Comparison of ENCODE assay signal across 26 cellular contexts in the genomic region with DNA sequence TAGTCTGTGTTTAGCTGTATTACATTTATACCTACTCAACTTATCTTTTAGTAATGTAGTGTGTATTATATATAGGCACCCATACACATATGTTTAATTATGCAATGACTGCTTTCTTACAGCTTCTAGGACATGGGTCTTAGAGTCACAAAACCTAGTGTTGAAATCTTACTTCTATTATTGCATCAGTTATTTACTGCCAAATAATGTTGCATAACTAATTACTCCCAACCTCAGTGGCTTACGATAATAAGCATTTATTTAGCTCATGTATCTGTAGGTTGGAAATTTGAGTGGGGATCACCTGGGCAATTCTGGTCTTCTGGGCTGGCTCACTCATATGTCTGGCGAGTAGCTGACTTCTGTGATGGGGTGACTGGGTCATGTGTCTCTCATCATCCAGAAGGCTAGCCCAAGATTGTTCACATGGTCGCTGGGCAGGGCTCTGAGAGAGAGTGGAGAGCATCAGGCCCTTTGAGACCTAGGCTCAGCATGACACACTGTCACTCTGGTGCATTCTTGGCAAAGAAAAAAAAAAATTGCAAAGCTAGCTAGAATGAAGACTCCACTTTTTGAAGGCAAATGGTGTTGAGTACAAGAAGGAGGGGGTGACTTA.
"Had no signal": no experiment of that assay in that cellular context is flagged by ENCODE, and none has a peak within 500 bp of the region (broad histone marks: within the 10 kb centered on the region; RNA-seq: fewer than 3 reads in every experiment).

No MANE protein-coding gene starts in this region.

- H3K9me3 Mint-ChIP-seq: activated naive CD4-positive, alpha-beta T cell treated with anti-CD3 and anti-CD28 coated beads for 36 hours; activated T-helper 17 cell treated with anti-CD3 and anti-CD28 coated beads, Interleukin-2, amount 50 U/mL, for 72 hours; brain had no signal

- H3K4me3 Mint-ChIP-seq: activated CD8-positive, alpha-beta T cell treated with anti-CD3 and anti-CD28 coated beads, Interleukin-2, amount 10 ng/mL, durations not matched to agents 7 days and 5 days; activated naive CD4-positive, alpha-beta T cell treated with anti-CD3 and anti-CD28 coated beads for 36 hours; activated naive CD8-positive, alpha-beta T cell; activated T-helper 17 cell treated with anti-CD3 and anti-CD28 coated beads, Interleukin-2, amount 50 U/mL, for 72 hours; brain had no signal

- H3K27ac Mint-ChIP-seq: activated CD8-positive, alpha-beta T cell treated with anti-CD3 and anti-CD28 coated beads, Interleukin-2, amount 10 ng/mL, durations not matched to agents 7 days and 5 days; activated naive CD4-positive, alpha-beta T cell treated with anti-CD3 and anti-CD28 coated beads for 36 hours; activated naive CD8-positive, alpha-beta T cell; activated T-helper 17 cell treated with anti-CD3 and anti-CD28 coated beads, Interleukin-2, amount 50 U/mL, for 72 hours had no signal

- H3K36me3 Mint-ChIP-seq: brain had no signal

- H3K4me1 Mint-ChIP-seq: activated T-helper 17 cell treated with anti-CD3 and anti-CD28 coated beads, Interleukin-2, amount 50 U/mL, for 72 hours had no signal

- H3K27me3 Mint-ChIP-seq: activated T-helper 17 cell treated with anti-CD3 and anti-CD28 coated beads, Interleukin-2, amount 50 U/mL, for 72 hours; brain had no signal

- DNase-seq: activated CD4-positive, alpha-beta T cell treated with anti-CD3 and anti-CD28 coated beads for 48 hours; activated CD4-positive, alpha-beta T cell treated with anti-CD3 and anti-CD28 coated beads, Interleukin-2, amount 50 U/mL, for 4 hours; activated CD4-positive, CD25-positive, alpha-beta regulatory T cell treated with anti-CD3 and anti-CD28 coated beads, Interleukin-2, amount 50 U/mL, for 72 hours; activated CD8-positive, alpha-beta T cell treated with anti-CD3 and anti-CD28 coated beads, Interleukin-2, amount 10 ng/mL, durations not matched to agents 7 days and 5 days; activated gamma-delta T cell; activated naive CD4-positive, alpha-beta T cell treated with anti-CD3 and anti-CD28 coated beads for 36 hours; activated T-cell treated with anti-CD3 and anti-CD28 coated beads for 4 hours; activated T-cell treated with anti-CD3 and anti-CD28 coated beads, Interleukin-2, amount 50 U/mL, for 48 hours; amygdala; Karpas-422; NCI-H1105 treated with DMSO at 0.1 percent for 48 hours; NCI-H1436 treated with DMSO at 0.1 percent for 48 hours; NCI-H187; NCI-H2081; NCI-H446; NCI-H524; OCI-M1; Right ventricle myocardium superior; SJCRH30; SW 1271 had no signal

- ATAC-seq: activated CD8-positive, alpha-beta T cell treated with anti-CD3 and anti-CD28 coated beads, Interleukin-2, amount 10 ng/mL, durations not matched to agents 7 days and 5 days; activated T-helper 17 cell treated with anti-CD3 and anti-CD28 coated beads, Interleukin-2, amount 50 U/mL, for 72 hours; K562; Panc1; SK-N-SH treated with all-trans-retinoic acid at 6 μM for 48 hours had no signal
